15 cellular contexts compared by ENCODE assay signal in genomic region chr4:175776217-175776616, GRCh38. TPM values are rescaled to one million over a fixed set of nuclear protein-coding genes. Genes with fewer than 3 reads are reported as not detected.
DNase-seq lines count a peak whose midpoint lies in the region; ATAC-seq and TF ChIP-seq lines count a peak whose summit lies in the region.
"Had no signal": no experiment of that assay in that cellular context is flagged by ENCODE, and none has a peak within 500 bp of the region (broad histone marks: within the 10 kb centered on the region; RNA-seq: fewer than 3 reads in every experiment).

No MANE protein-coding gene starts in this region.

- H3K4me3 Mint-ChIP-seq in neural progenitor cell: no peak overlapping the region
- H3K4me3 Mint-ChIP-seq: activated naive CD4-positive, alpha-beta T cell treated with anti-CD3 and anti-CD28 coated beads, Interleukin-2, amount 50 U/mL, for 24 hours; CD4-positive, CD25-positive, alpha-beta regulatory T cell; stimulated activated effector memory CD8-positive, alpha-beta T cell treated with anti-CD3 and anti-CD28 coated beads, Interleukin-12 subunit alpha, Interleukin-12 subunit beta, amount 100 ng/mL, for 72 hours had no signal

- no peaks in the 10 kb centered on the region for H3K36me3 Mint-ChIP-seq in neural progenitor cell
- H3K36me3 Mint-ChIP-seq: activated naive CD4-positive, alpha-beta T cell treated with anti-CD3 and anti-CD28 coated beads, Interleukin-2, amount 50 U/mL, for 24 hours; CD4-positive, CD25-positive, alpha-beta regulatory T cell; stimulated activated effector memory CD8-positive, alpha-beta T cell treated with anti-CD3 and anti-CD28 coated beads, Interleukin-12 subunit alpha, Interleukin-12 subunit beta, amount 100 ng/mL, for 72 hours had no signal

- H3K4me1 Mint-ChIP-seq in neural progenitor cell: peaks cover 37% of the 10 kb centered on the region
- H3K4me1 Mint-ChIP-seq: activated naive CD4-positive, alpha-beta T cell treated with anti-CD3 and anti-CD28 coated beads, Interleukin-2, amount 50 U/mL, for 24 hours; CD4-positive, CD25-positive, alpha-beta regulatory T cell; stimulated activated effector memory CD8-positive, alpha-beta T cell treated with anti-CD3 and anti-CD28 coated beads, Interleukin-12 subunit alpha, Interleukin-12 subunit beta, amount 100 ng/mL, for 72 hours had no signal

- CTCF ChIA-PET in OCI-LY7 (lab: Charles Lee; ENCODE audit: unreplicated experiment): no interaction called here

- peak overlapping the region; percentile 91 for H3K27ac ChIP-seq in HUES64 (ENCODE audit: low read depth, low read length)
- no peak overlapping the region for H3K27ac ChIP-seq in OCI-LY7 (ENCODE audit: low read depth, low read length, poor library complexity, severe bottlenecking)
- H3K27ac ChIP-seq in neural progenitor cell: no peak overlapping the region
- H3K27ac ChIP-seq in effector memory CD4-positive, alpha-beta T cell (ENCODE audit: insufficient read depth, low read length, poor library complexity, severe bottlenecking): no peak overlapping the region
- H3K27ac ChIP-seq: neutrophil, sigmoid colon, upper lobe of left lung had no signal

- peak overlapping the region; percentile 51 for H2AFZ ChIP-seq in OCI-LY7 (ENCODE audit: low read length)
- peak overlapping the region; percentile 80 for H2AFZ ChIP-seq in neural progenitor cell (replicated peaks)

- H4K20me1 ChIP-seq in OCI-LY7 (ENCODE audit: insufficient read depth, low read length) (no peaks in the 10 kb centered on the region), neural progenitor cell (ENCODE audit: low read depth) (no peaks in the 10 kb centered on the region)

- no peaks in the 10 kb centered on the region for H3K36me3 ChIP-seq in HUES64 (ENCODE audit: insufficient read depth, low read length)
- H3K36me3 ChIP-seq in OCI-LY7 (ENCODE audit: insufficient read depth, low read length): no peaks in the 10 kb centered on the region
- no peaks in the 10 kb centered on the region for H3K36me3 ChIP-seq in neural progenitor cell
- no peaks in the 10 kb centered on the region for H3K36me3 ChIP-seq in effector memory CD4-positive, alpha-beta T cell (ENCODE audit: control insufficient read depth, insufficient read depth, low read length)
- H3K36me3 ChIP-seq: neutrophil, sigmoid colon, upper lobe of left lung had no signal

- ATAC-seq in esophagus mucosa: no peak
- no peak for ATAC-seq in HG03139 (IDR thresholded peaks at IDR 0.05; ENCODE audit: unreplicated experiment)
- no peak for ATAC-seq in HG03175 (IDR thresholded peaks at IDR 0.05; ENCODE audit: unreplicated experiment)
- ATAC-seq: activated CD4-positive, CD25-positive, alpha-beta regulatory T cell treated with anti-CD3 and anti-CD28 coated beads, Interleukin-2, amount 50 U/mL, for 24 hours; stimulated activated effector memory CD8-positive, alpha-beta T cell treated with anti-CD3 and anti-CD28 coated beads, Interleukin-12 subunit alpha, Interleukin-12 subunit beta, amount 100 ng/mL, for 72 hours had no signal

- H3K4me1 ChIP-seq in HUES64 (ENCODE audit: insufficient read depth, low read length) (peaks cover 54% of the 10 kb centered on the region), OCI-LY7 (ENCODE audit: insufficient read depth, low read length, poor library complexity, severe bottlenecking) (no peaks in the 10 kb centered on the region), neural progenitor cell (no peaks in the 10 kb centered on the region)
- H3K4me1 ChIP-seq in effector memory CD4-positive, alpha-beta T cell (ENCODE audit: control insufficient read depth, insufficient read depth, low read length, poor library complexity, severe bottlenecking): no peaks in the 10 kb centered on the region
- H3K4me1 ChIP-seq: upper lobe of left lung had no signal

- H3F3A ChIP-seq in neural progenitor cell (ENCODE audit: low read depth): no peaks in the 10 kb centered on the region

- H3K27me3 Mint-ChIP-seq in neural progenitor cell (ENCODE audit: insufficient read depth, low read depth): no peaks in the 10 kb centered on the region
- H3K27me3 Mint-ChIP-seq: activated naive CD4-positive, alpha-beta T cell treated with anti-CD3 and anti-CD28 coated beads, Interleukin-2, amount 50 U/mL, for 24 hours; CD4-positive, CD25-positive, alpha-beta regulatory T cell had no signal

- H3K27ac Mint-ChIP-seq in neural progenitor cell: peak overlapping the region; percentile 77
- H3K27ac Mint-ChIP-seq: activated naive CD4-positive, alpha-beta T cell treated with anti-CD3 and anti-CD28 coated beads, Interleukin-2, amount 50 U/mL, for 24 hours; CD4-positive, CD25-positive, alpha-beta regulatory T cell; stimulated activated effector memory CD8-positive, alpha-beta T cell treated with anti-CD3 and anti-CD28 coated beads, Interleukin-12 subunit alpha, Interleukin-12 subunit beta, amount 100 ng/mL, for 72 hours had no signal

- H3K4me3 ChIP-seq in HUES64 (ENCODE audit: low read length) (peak overlapping the region; percentile 33), OCI-LY7 (ENCODE audit: low read depth, low read length, poor library complexity, severe bottlenecking) (no peak overlapping the region), epithelial cell of esophagus (ENCODE audit: low read length) (no peak overlapping the region), neural progenitor cell (no peak overlapping the region)
- H3K4me3 ChIP-seq in effector memory CD4-positive, alpha-beta T cell (ENCODE audit: insufficient read depth, low read depth, low read length, poor library complexity, severe bottlenecking): no peak overlapping the region
- H3K4me3 ChIP-seq: sigmoid colon, upper lobe of left lung had no signal

- no peaks in the 10 kb centered on the region for H3K9me2 ChIP-seq in OCI-LY7 (ENCODE audit: insufficient read depth, low read length)

- TF ChIP-seq CTCF in OCI-LY7 (conservative IDR thresholded peaks at IDR 0.05; ENCODE audit: low read length): no peak
- TF ChIP-seq CTCF in epithelial cell of esophagus (IDR thresholded peaks at IDR 0.05; ENCODE audit: insufficient read depth, low read depth, low read length, missing control alignments): no peak
- TF ChIP-seq CTCF in neural progenitor cell (IDR thresholded peaks at IDR 0.05): no peak

- WGBS in HUES64: 26% methylated on average over 5 of the region's 5 CpGs

- no peaks in the 10 kb centered on the region for H3K9me3 Mint-ChIP-seq in neural progenitor cell
- H3K9me3 Mint-ChIP-seq: activated naive CD4-positive, alpha-beta T cell treated with anti-CD3 and anti-CD28 coated beads, Interleukin-2, amount 50 U/mL, for 24 hours had no signal

- no peak overlapping the region for H3K4me2 ChIP-seq in OCI-LY7 (ENCODE audit: low read length)
- no peak overlapping the region for H3K4me2 ChIP-seq in neural progenitor cell

- intact Hi-C loops in OCI-LY7 (cut with micrococcal nuclease; ENCODE audit: unreplicated experiment): no loop called here

- H3K79me2 ChIP-seq in OCI-LY7 (ENCODE audit: insufficient read depth, low read depth, low read length) (no peaks in the 10 kb centered on the region), neural progenitor cell (ENCODE audit: low read depth) (no peaks in the 10 kb centered on the region)

- H3K27me3 ChIP-seq in HUES64 (ENCODE audit: insufficient read depth, low read length): no peaks in the 10 kb centered on the region
- H3K27me3 ChIP-seq in neural progenitor cell: no peaks in the 10 kb centered on the region
- H3K27me3 ChIP-seq in effector memory CD4-positive, alpha-beta T cell (replicated peaks; ENCODE audit: control insufficient read depth, insufficient read depth, low read length, poor library complexity, severe bottlenecking): no peaks in the 10 kb centered on the region
- H3K27me3 ChIP-seq: neutrophil, sigmoid colon, upper lobe of left lung had no signal

- BruUV-seq in OCI-LY7 (replicated peaks; lab: Mats Ljungman, UMichigan): no TSS peak

- no peaks in the 10 kb centered on the region for H3K9me3 ChIP-seq in HUES64 (ENCODE audit: insufficient read depth, low read depth, low read length)
- H3K9me3 ChIP-seq in OCI-LY7 (ENCODE audit: low read length): no peaks in the 10 kb centered on the region
- no peaks in the 10 kb centered on the region for H3K9me3 ChIP-seq in neural progenitor cell (ENCODE audit: low read depth)
- no peaks in the 10 kb centered on the region for H3K9me3 ChIP-seq in effector memory CD4-positive, alpha-beta T cell (ENCODE audit: control insufficient read depth, low read length)
- H3K9me3 ChIP-seq: neutrophil, sigmoid colon, upper lobe of left lung had no signal

- peak overlapping the region; percentile 35; the same call in 1 of the 2 replicates for H3K9ac ChIP-seq in HUES64 (ENCODE audit: low read depth, low read length)
- no peak overlapping the region for H3K9ac ChIP-seq in neural progenitor cell

- POLR2A ChIA-PET in OCI-LY7 (lab: Charles Lee): interaction anchor here (0.7 kb wide), 1 partner anchor 21 kb away, joined by 3 read pairs; no protein-coding TSS in a partner anchor

- DNase-seq in OCI-LY7 (ENCODE audit: low spot score) (no peak), epithelial cell of esophagus (ENCODE audit: low read depth) (peak; percentile 29), neural progenitor cell (ENCODE audit: low spot score) (no peak)
- no peak for DNase-seq in effector memory CD4-positive, alpha-beta T cell
- DNase-seq: CD4-positive, CD25-positive, alpha-beta regulatory T cell; sigmoid colon; upper lobe of left lung had no signal

RNA-seq across cellular contexts. Expression of gene GPM6A, which starts 35.8 kb away (rescaled TPM):
- polyA plus RNA-seq in HUES64 (2013, experiment 1 of 2): 4.4 TPM
- 12.3 TPM for polyA plus RNA-seq in HUES64 (2013, experiment 2 of 2)
- 1.8 and 1.9 TPM in 2 replicates for total RNA-seq in OCI-LY7 (2014; rRNA removed; shearing (Covaris generic))
- total RNA-seq in OCI-LY7 (2022) (4.0 and 4.5 TPM in 2 replicates), neural progenitor cell (ENCODE audit: low replicate concordance) (1.4 and 3.6 TPM in 2 replicates), esophagus mucosa (0.64 TPM)
- total RNA-seq: CD4-positive, CD25-positive, alpha-beta regulatory T cell had no signal
- polyA plus RNA-seq: CD4-positive, CD25-positive, alpha-beta regulatory T cell had no signal
